8 cellular contexts compared by ENCODE assay signal in genomic region chr14:75660630-75661498, GRCh38.
DNase-seq lines count a peak whose midpoint lies in the region; ATAC-seq and TF ChIP-seq lines count a peak whose summit lies in the region.

Gene ERG28, minus strand, starts transcription at chr14:75660876. Its CDS starts 3,374 bp downstream, at chr14:75657502.
A gene with protein sequence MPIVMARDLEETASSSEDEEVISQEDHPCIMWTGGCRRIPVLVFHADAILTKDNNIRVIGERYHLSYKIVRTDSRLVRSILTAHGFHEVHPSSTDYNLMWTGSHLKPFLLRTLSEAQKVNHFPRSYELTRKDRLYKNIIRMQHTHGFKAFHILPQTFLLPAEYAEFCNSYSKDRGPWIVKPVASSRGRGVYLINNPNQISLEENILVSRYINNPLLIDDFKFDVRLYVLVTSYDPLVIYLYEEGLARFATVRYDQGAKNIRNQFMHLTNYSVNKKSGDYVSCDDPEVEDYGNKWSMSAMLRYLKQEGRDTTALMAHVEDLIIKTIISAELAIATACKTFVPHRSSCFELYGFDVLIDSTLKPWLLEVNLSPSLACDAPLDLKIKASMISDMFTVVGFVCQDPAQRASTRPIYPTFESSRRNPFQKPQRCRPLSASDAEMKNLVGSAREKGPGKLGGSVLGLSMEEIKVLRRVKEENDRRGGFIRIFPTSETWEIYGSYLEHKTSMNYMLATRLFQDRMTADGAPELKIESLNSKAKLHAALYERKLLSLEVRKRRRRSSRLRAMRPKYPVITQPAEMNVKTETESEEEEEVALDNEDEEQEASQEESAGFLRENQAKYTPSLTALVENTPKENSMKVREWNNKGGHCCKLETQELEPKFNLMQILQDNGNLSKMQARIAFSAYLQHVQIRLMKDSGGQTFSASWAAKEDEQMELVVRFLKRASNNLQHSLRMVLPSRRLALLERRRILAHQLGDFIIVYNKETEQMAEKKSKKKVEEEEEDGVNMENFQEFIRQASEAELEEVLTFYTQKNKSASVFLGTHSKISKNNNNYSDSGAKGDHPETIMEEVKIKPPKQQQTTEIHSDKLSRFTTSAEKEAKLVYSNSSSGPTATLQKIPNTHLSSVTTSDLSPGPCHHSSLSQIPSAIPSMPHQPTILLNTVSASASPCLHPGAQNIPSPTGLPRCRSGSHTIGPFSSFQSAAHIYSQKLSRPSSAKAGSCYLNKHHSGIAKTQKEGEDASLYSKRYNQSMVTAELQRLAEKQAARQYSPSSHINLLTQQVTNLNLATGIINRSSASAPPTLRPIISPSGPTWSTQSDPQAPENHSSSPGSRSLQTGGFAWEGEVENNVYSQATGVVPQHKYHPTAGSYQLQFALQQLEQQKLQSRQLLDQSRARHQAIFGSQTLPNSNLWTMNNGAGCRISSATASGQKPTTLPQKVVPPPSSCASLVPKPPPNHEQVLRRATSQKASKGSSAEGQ (N-terminal part only) (plus strand): TSS chr14:75661246. CDS start chr14:75663150, 1,904 bp downstream.

- peak within 1 kb of the TSS; percentile 96 for H3K4me3 ChIP-seq in AG09309 (ENCODE audit: control insufficient read depth, low read depth, low read length)

- DNase-seq in AG09309 (ENCODE audit: low read depth), result peak; percentile 95
- DNase-seq in NCI-H446 (lab: John Stamatoyannopoulos, UW), result peak; percentile 95 to 98
- peak; percentile 94 for DNase-seq in activated CD4-positive, CD25-positive, alpha-beta regulatory T cell treated with anti-CD3 and anti-CD28 coated beads, Interleukin-2, amount 50 U/mL, for 16 hours (ENCODE audit: low read depth, low spot score)
- peak; percentile 100 for DNase-seq in cerebellar cortex (ENCODE audit: low spot score)
- DNase-seq in iris pigment epithelial cell (ENCODE audit: low read depth), result peak; percentile 100
- DNase-seq in stimulated activated CD4-positive, alpha-beta T cell treated with anti-CD3 and anti-CD28 coated beads, Interleukin-12 subunit alpha, Interleukin-12 subunit beta, amount 100 ng/mL, for 24 hours (ENCODE audit: low read depth in 2 of 2), result peak; percentile 88 to 95

- TF ChIP-seq CTCF in AG09309 (IDR thresholded peaks at IDR 0.05; ENCODE audit: control insufficient read depth, insufficient read depth, low read depth, low read length, missing control alignments), result no peak

- ATAC-seq in GM19025 (IDR thresholded peaks at IDR 0.05; ENCODE audit: low read depth, unreplicated experiment) (peak; percentile 95), HG03342 (IDR thresholded peaks at IDR 0.05; ENCODE audit: unreplicated experiment) (peak; percentile 96)

Comparison
In these comparisons a context has a peak if more than half of its experiments do, and no peak if none do; other contexts are left out.
1. Peak in every context shown above with its lines: DNase-seq, ATAC-seq and H3K4me3 ChIP-seq.